ENCODE assay signal across 11 cellular contexts in genomic region chr1:209643295-209644020, GRCh38. TPM values are rescaled to one million over a fixed set of nuclear protein-coding genes. Genes with fewer than 3 reads are reported as not detected.
DNase-seq lines count a peak whose midpoint lies in the region; ATAC-seq and TF ChIP-seq lines count a peak whose summit lies in the region.
"Had no signal": no experiment of that assay in that cellular context is flagged by ENCODE, and none has a peak within 500 bp of the region (broad histone marks: within the 10 kb centered on the region; RNA-seq: fewer than 3 reads in every experiment).

No MANE protein-coding gene starts in this region.

- peaks cover 6% of the 10 kb centered on the region for H3K27me3 Mint-ChIP-seq in progenitor cell of endocrine pancreas
- H3K27me3 Mint-ChIP-seq: T-cell had no signal

- no peak overlapping the region for H3K27ac Mint-ChIP-seq in progenitor cell of endocrine pancreas
- H3K27ac Mint-ChIP-seq: T-cell had no signal

- DNase-seq in anterior cingulate cortex (lab: John Stamatoyannopoulos, UW) (peak in 53 of 58 donors; percentile 12 to 91 (median 70)), fibroblast of pulmonary artery (ENCODE audit: low read depth) (peak; percentile 61), mucosa of descending colon (peak in 1 of 3 donors; percentile 45), upper lobe of right lung (no peak), GF-D8 (lab: John Stamatoyannopoulos, UW) (no peak), KG1 (lab: John Stamatoyannopoulos, UW) (no peak), progenitor cell of endocrine pancreas (ENCODE audit: low spot score, unreplicated experiment) (no peak)
- no peak for DNase-seq in activated CD8-positive, alpha-beta memory T cell treated with anti-CD3 and anti-CD28 coated beads for 24 hours
- DNase-seq: DMS79, T-cell had no signal

- H3K9me3 ChIP-seq in mucosa of descending colon, result no peaks in the 10 kb centered on the region
- H3K9me3 ChIP-seq in upper lobe of right lung, result no peaks in the 10 kb centered on the region

- no peak overlapping the region for H3K4me3 ChIP-seq in fibroblast of pulmonary artery (replicated peaks; ENCODE audit: low read depth, low read length)
- H3K4me3 ChIP-seq in mucosa of descending colon, result no peak overlapping the region
- no peak overlapping the region for H3K4me3 ChIP-seq in upper lobe of right lung

- H3K36me3 ChIP-seq in mucosa of descending colon (ENCODE audit: low read depth), result no peaks in the 10 kb centered on the region
- H3K36me3 ChIP-seq in upper lobe of right lung, result no peaks in the 10 kb centered on the region

- no peaks in the 10 kb centered on the region for H3K9me3 Mint-ChIP-seq in progenitor cell of endocrine pancreas (ENCODE audit: low read depth)
- H3K9me3 Mint-ChIP-seq: T-cell had no signal

- H3K4me1 Mint-ChIP-seq in progenitor cell of endocrine pancreas (ENCODE audit: low read depth), result peaks cover 4% of the 10 kb centered on the region
- H3K4me1 Mint-ChIP-seq: T-cell had no signal

- H3K4me1 ChIP-seq in mucosa of descending colon (ENCODE audit: low read depth) (peaks cover 45% of the 10 kb centered on the region), upper lobe of right lung (peaks cover 58% of the 10 kb centered on the region)

- intact Hi-C loops in mucosa of descending colon (cut with DNase I, micrococcal nuclease), result no loop called here
- intact Hi-C loops in upper lobe of right lung (cut with DNase I), result no loop called here

- ATAC-seq in mucosa of descending colon (peak; percentile 34), upper lobe of right lung (peak; percentile 43)
- ATAC-seq: T-cell had no signal

- H3K27ac ChIP-seq in upper lobe of right lung, result peak overlapping the region; percentile 56

- peaks cover 3% of the 10 kb centered on the region for H3K36me3 Mint-ChIP-seq in progenitor cell of endocrine pancreas (ENCODE audit: insufficient read depth)
- H3K36me3 Mint-ChIP-seq: T-cell had no signal

- no peak overlapping the region for H3K4me3 Mint-ChIP-seq in progenitor cell of endocrine pancreas (ENCODE audit: low read depth)
- H3K4me3 Mint-ChIP-seq: T-cell had no signal

- no peaks in the 10 kb centered on the region for H3K27me3 ChIP-seq in upper lobe of right lung

- TF ChIP-seq CTCF in fibroblast of pulmonary artery (IDR thresholded peaks at IDR 0.05; ENCODE audit: low read length, missing control alignments) (no peak), mucosa of descending colon (IDR thresholded peaks at IDR 0.05) (no peak), upper lobe of right lung (IDR thresholded peaks at IDR 0.05) (no peak), progenitor cell of endocrine pancreas (IDR thresholded peaks at IDR 0.05; ENCODE audit: unreplicated experiment) (no peak)

RNA-seq across cellular contexts. Expression of gene LAMB3, which starts 8.8 kb away (rescaled TPM):
- total RNA-seq in mucosa of descending colon (100 to 1,000 TPM in 1 of 3 donors, 10 to 100 TPM in 2; 40.3 to 142 (median 62.1) TPM), upper lobe of right lung (83.3 TPM), progenitor cell of endocrine pancreas (10.7 and 12.5 TPM in 2 replicates)

RNA-seq across cellular contexts. Expression of gene G0S2, which starts 31.8 kb away (rescaled TPM):
- total RNA-seq in mucosa of descending colon (10 to 100 TPM in 1 of 3 donors, 1 to 10 TPM in 2; 5.8 to 13.5 (median 9.0) TPM), upper lobe of right lung (36.5 TPM), progenitor cell of endocrine pancreas (0.60 and 0.79 TPM in 2 replicates)
- total RNA-seq: HT1080 had no signal

RNA-seq across cellular contexts. Expression of gene CAMK1G, which starts 59.9 kb away (rescaled TPM):
- total RNA-seq in mucosa of descending colon (under 1 TPM in 1 of 3 donors, not detected in 2; 0.60 TPM), upper lobe of right lung (1.4 TPM), progenitor cell of endocrine pancreas (2.4 and 2.7 TPM in 2 replicates)
- total RNA-seq: HT1080, T-cell had no signal

Comparison
In these comparisons a context has a peak if more than half of its experiments do, and no peak if none do; other contexts are left out.
1. DNase-seq: peak in anterior cingulate cortex (53 of 58) and fibroblast of pulmonary artery (single experiment); none in upper lobe of right lung (single experiment), GF-D8 (single experiment), KG1 (single experiment), progenitor cell of endocrine pancreas (single experiment) and activated CD8-positive, alpha-beta memory T cell treated with anti-CD3 and anti-CD28 coated beads for 24 hours (single experiment).